6 cellular contexts compared by ENCODE assay signal in the genomic region with DNA sequence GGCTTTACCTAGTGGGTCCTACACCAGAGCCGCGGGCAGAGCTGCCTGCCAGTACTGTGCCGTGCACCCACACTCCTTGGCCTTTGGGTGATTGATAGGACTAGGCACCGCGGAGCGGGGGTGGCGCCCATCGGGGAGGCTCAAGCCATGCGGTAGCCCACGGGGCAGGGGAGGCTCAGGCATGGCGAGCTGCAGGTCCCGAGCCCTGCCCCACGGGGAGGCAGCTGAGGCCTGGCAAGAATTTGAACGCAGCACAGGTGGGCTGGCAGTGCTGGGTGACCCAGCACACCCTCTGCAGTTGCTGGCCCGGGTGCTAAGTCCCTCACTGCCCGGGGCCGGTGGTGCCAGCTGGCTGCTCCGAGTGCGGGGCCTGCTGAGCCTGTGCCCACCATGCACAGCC. TPM values are rescaled to one million over a fixed set of nuclear protein-coding genes. Genes with fewer than 3 reads are reported as not detected.
"Had no signal": no experiment of that assay in that cellular context is flagged by ENCODE, and none has a peak within 500 bp of the region (broad histone marks: within the 10 kb centered on the region; RNA-seq: fewer than 3 reads in every experiment).

No MANE protein-coding gene starts in this region.

- ATAC-seq: GM23338, K562 had no signal

- H3K4me3 ChIP-seq: GM23338, K562 had no signal

- DNase-seq: H9, HCEC 1CT, IMR-90, KG1 had no signal

RNA-seq across cellular contexts. Expression of a gene that starts 32.3 kb away (rescaled TPM):
- polyA plus RNA-seq: K562 had no signal
